In genomic region chr11:10414659-10415058, GRCh38 we compare ENCODE assay signal across 1 cellular context.
TF ChIP-seq lines count a peak whose summit lies in the region.

No MANE protein-coding gene starts in this region.

TF ChIP-seq in HepG2, 621 proteins besides CTCF, POLR2A, EP300 and RAD21 (continued from another document):
- TF ChIP-seq, protein P1, sequence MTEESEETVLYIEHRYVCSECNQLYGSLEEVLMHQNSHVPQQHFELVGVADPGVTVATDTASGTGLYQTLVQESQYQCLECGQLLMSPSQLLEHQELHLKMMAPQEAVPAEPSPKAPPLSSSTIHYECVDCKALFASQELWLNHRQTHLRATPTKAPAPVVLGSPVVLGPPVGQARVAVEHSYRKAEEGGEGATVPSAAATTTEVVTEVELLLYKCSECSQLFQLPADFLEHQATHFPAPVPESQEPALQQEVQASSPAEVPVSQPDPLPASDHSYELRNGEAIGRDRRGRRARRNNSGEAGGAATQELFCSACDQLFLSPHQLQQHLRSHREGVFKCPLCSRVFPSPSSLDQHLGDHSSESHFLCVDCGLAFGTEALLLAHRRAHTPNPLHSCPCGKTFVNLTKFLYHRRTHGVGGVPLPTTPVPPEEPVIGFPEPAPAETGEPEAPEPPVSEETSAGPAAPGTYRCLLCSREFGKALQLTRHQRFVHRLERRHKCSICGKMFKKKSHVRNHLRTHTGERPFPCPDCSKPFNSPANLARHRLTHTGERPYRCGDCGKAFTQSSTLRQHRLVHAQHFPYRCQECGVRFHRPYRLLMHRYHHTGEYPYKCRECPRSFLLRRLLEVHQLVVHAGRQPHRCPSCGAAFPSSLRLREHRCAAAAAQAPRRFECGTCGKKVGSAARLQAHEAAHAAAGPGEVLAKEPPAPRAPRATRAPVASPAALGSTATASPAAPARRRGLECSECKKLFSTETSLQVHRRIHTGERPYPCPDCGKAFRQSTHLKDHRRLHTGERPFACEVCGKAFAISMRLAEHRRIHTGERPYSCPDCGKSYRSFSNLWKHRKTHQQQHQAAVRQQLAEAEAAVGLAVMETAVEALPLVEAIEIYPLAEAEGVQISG (CRISPR knock-in tag; IDR thresholded peaks at IDR 0.05): no peak
- TF ChIP-seq DMAP1 (CRISPR knock-in tag; IDR thresholded peaks at IDR 0.05): no peak
- no peak for TF ChIP-seq POLR2AphosphoS5 (IDR thresholded peaks at IDR 0.05; ENCODE audit: low read depth, low read length)
- TF ChIP-seq AHDC1 (CRISPR knock-in tag; IDR thresholded peaks at IDR 0.05; ENCODE audit: borderline replicate concordance): no peak
